ENCODE assay signal across 1 cellular context in the genomic region with DNA sequence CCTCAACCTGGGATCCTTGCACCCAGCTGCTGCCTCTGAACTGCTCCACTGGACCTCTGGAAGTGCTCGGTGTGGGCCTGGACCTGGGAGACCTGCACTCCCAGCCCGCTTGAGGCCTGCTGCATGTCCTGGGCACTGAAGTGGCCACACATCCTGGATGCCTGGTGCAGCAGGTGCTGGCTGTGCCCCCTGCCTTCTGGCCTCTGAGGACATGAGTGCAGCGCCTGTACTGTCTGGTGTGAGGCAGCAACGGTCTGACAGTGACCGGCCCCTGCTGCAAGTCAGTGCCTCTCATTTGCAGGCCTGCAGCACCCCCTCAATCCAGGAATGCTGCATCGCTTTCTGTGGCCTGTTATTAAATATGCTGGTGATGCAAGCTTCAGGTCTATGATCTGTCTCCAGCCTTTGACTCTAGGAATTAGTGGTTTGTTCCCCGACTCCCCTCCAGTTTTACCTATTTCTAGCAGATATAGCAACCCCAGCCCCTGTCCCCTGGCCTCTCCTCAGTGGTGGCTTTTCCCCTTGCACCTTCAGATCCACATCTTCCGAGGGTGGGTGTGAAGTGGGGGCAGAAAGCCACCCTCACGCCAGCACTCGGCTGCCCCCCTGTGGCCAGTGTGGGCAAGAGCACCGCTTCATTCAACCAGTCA.
TF ChIP-seq lines count a peak whose summit lies in the region.

No MANE protein-coding gene starts in this region.

TF ChIP-seq in K562, 482 proteins besides CTCF, POLR2A, EP300 and RAD21 (continued from another document and continues in another):
- TF ChIP-seq, protein P1, sequence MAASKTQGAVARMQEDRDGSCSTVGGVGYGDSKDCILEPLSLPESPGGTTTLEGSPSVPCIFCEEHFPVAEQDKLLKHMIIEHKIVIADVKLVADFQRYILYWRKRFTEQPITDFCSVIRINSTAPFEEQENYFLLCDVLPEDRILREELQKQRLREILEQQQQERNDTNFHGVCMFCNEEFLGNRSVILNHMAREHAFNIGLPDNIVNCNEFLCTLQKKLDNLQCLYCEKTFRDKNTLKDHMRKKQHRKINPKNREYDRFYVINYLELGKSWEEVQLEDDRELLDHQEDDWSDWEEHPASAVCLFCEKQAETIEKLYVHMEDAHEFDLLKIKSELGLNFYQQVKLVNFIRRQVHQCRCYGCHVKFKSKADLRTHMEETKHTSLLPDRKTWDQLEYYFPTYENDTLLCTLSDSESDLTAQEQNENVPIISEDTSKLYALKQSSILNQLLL (CRISPR knock-in tag; IDR thresholded peaks at IDR 0.05; ENCODE audit: borderline replicate concordance), result no peak
- TF ChIP-seq ZBTB7A (IDR thresholded peaks at IDR 0.05; ENCODE audit: borderline replicate concordance, control insufficient read depth, low read depth, low read length), result peak; percentile 53; the same call in 1 of the 2 replicates
- TF ChIP-seq BCOR (IDR thresholded peaks at IDR 0.05), result no peak
- TF ChIP-seq STAG1 (CRISPR knock-in tag; IDR thresholded peaks at IDR 0.05; ENCODE audit: borderline replicate concordance), result peak; percentile 85; the same call in 1 of the 2 replicates
- peak; percentile 85; the same call in 1 of the 2 replicates for TF ChIP-seq ARID2 (IDR thresholded peaks at IDR 0.05)
- TF ChIP-seq CEBPB (tag; IDR thresholded peaks at IDR 0.05), result peak; percentile 18; the same call in 1 of the 2 replicates
- TF ChIP-seq, protein P2, sequence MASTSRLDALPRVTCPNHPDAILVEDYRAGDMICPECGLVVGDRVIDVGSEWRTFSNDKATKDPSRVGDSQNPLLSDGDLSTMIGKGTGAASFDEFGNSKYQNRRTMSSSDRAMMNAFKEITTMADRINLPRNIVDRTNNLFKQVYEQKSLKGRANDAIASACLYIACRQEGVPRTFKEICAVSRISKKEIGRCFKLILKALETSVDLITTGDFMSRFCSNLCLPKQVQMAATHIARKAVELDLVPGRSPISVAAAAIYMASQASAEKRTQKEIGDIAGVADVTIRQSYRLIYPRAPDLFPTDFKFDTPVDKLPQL (IDR thresholded peaks at IDR 0.05; ENCODE audit: extremely low read depth, insufficient read length), result no peak
- TF ChIP-seq, protein P3, sequence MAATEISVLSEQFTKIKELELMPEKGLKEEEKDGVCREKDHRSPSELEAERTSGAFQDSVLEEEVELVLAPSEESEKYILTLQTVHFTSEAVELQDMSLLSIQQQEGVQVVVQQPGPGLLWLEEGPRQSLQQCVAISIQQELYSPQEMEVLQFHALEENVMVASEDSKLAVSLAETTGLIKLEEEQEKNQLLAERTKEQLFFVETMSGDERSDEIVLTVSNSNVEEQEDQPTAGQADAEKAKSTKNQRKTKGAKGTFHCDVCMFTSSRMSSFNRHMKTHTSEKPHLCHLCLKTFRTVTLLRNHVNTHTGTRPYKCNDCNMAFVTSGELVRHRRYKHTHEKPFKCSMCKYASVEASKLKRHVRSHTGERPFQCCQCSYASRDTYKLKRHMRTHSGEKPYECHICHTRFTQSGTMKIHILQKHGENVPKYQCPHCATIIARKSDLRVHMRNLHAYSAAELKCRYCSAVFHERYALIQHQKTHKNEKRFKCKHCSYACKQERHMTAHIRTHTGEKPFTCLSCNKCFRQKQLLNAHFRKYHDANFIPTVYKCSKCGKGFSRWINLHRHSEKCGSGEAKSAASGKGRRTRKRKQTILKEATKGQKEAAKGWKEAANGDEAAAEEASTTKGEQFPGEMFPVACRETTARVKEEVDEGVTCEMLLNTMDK (IDR thresholded peaks at IDR 0.05; ENCODE audit: borderline replicate concordance, insufficient read depth, low read depth, low read length, poor library complexity, severe bottlenecking), result peak; percentile 50
- no peak for TF ChIP-seq GTF2F1 (IDR thresholded peaks at IDR 0.05; ENCODE audit: low read depth, low read length)
- no peak for TF ChIP-seq GABPB2 (CRISPR knock-in tag; conservative IDR thresholded peaks at IDR 0.05)
- no peak for TF ChIP-seq LCOR (CRISPR knock-in tag; IDR thresholded peaks at IDR 0.05)
- TF ChIP-seq ATF7 (IDR thresholded peaks at IDR 0.05), result peak; percentile 19; the same call in 1 of the 2 replicates
- no peak for TF ChIP-seq ZNF212 (CRISPR knock-in tag; IDR thresholded peaks at IDR 0.05)
- peak; percentile 13 for TF ChIP-seq HNRNPLL (IDR thresholded peaks at IDR 0.05; ENCODE audit: low read depth, low read length, poor library complexity, severe bottlenecking)
- TF ChIP-seq, protein P4, sequence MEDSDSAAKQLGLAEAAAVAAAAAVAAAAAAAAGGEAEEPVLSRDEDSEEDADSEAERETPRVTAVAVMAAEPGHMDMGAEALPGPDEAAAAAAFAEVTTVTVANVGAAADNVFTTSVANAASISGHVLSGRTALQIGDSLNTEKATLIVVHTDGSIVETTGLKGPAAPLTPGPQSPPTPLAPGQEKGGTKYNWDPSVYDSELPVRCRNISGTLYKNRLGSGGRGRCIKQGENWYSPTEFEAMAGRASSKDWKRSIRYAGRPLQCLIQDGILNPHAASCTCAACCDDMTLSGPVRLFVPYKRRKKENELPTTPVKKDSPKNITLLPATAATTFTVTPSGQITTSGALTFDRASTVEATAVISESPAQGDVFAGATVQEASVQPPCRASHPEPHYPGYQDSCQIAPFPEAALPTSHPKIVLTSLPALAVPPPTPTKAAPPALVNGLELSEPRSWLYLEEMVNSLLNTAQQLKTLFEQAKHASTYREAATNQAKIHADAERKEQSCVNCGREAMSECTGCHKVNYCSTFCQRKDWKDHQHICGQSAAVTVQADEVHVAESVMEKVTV (CRISPR knock-in tag; IDR thresholded peaks at IDR 0.05), result peak; percentile 82
- TF ChIP-seq SP1 (CRISPR knock-in tag; IDR thresholded peaks at IDR 0.05), result 0 out of 2 replicates have a peak, but pooled peaks have one; percentile 41
- TF ChIP-seq CBX1 (IDR thresholded peaks at IDR 0.05; ENCODE audit: low read depth), result no peak
- no peak for TF ChIP-seq HCFC1 (IDR thresholded peaks at IDR 0.05; ENCODE audit: low read depth, low read length)
- TF ChIP-seq, protein P5, sequence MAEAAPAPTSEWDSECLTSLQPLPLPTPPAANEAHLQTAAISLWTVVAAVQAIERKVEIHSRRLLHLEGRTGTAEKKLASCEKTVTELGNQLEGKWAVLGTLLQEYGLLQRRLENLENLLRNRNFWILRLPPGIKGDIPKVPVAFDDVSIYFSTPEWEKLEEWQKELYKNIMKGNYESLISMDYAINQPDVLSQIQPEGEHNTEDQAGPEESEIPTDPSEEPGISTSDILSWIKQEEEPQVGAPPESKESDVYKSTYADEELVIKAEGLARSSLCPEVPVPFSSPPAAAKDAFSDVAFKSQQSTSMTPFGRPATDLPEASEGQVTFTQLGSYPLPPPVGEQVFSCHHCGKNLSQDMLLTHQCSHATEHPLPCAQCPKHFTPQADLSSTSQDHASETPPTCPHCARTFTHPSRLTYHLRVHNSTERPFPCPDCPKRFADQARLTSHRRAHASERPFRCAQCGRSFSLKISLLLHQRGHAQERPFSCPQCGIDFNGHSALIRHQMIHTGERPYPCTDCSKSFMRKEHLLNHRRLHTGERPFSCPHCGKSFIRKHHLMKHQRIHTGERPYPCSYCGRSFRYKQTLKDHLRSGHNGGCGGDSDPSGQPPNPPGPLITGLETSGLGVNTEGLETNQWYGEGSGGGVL (CRISPR knock-in tag; IDR thresholded peaks at IDR 0.05), result no peak
- TF ChIP-seq, protein P6, sequence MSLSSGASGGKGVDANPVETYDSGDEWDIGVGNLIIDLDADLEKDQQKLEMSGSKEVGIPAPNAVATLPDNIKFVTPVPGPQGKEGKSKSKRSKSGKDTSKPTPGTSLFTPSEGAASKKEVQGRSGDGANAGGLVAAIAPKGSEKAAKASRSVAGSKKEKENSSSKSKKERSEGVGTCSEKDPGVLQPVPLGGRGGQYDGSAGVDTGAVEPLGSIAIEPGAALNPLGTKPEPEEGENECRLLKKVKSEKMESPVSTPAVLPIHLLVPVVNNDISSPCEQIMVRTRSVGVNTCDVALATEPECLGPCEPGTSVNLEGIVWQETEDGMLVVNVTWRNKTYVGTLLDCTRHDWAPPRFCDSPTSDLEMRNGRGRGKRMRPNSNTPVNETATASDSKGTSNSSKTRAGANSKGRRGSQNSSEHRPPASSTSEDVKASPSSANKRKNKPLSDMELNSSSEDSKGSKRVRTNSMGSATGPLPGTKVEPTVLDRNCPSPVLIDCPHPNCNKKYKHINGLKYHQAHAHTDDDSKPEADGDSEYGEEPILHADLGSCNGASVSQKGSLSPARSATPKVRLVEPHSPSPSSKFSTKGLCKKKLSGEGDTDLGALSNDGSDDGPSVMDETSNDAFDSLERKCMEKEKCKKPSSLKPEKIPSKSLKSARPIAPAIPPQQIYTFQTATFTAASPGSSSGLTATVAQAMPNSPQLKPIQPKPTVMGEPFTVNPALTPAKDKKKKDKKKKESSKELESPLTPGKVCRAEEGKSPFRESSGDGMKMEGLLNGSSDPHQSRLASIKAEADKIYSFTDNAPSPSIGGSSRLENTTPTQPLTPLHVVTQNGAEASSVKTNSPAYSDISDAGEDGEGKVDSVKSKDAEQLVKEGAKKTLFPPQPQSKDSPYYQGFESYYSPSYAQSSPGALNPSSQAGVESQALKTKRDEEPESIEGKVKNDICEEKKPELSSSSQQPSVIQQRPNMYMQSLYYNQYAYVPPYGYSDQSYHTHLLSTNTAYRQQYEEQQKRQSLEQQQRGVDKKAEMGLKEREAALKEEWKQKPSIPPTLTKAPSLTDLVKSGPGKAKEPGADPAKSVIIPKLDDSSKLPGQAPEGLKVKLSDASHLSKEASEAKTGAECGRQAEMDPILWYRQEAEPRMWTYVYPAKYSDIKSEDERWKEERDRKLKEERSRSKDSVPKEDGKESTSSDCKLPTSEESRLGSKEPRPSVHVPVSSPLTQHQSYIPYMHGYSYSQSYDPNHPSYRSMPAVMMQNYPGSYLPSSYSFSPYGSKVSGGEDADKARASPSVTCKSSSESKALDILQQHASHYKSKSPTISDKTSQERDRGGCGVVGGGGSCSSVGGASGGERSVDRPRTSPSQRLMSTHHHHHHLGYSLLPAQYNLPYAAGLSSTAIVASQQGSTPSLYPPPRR (CRISPR knock-in tag; IDR thresholded peaks at IDR 0.05; ENCODE audit: borderline replicate concordance), result no peak
- TF ChIP-seq FOXM1 (IDR thresholded peaks at IDR 0.05; ENCODE audit: low read depth), result no peak
- TF ChIP-seq FOXM1 (CRISPR knock-in tag; IDR thresholded peaks at IDR 0.05; ENCODE audit: low read depth), result no peak
- no peak for TF ChIP-seq ZNF431 (CRISPR knock-in tag; IDR thresholded peaks at IDR 0.05)
- no peak for TF ChIP-seq TAF9B (IDR thresholded peaks at IDR 0.05; ENCODE audit: partially characterized antibody)
- no peak for TF ChIP-seq PURB (CRISPR knock-in tag; IDR thresholded peaks at IDR 0.05; ENCODE audit: low read depth)
- no peak for TF ChIP-seq RBM17 (IDR thresholded peaks at IDR 0.05; ENCODE audit: borderline replicate concordance, low read depth, low read length)
- no peak for TF ChIP-seq ZNF23 (CRISPR knock-in tag; IDR thresholded peaks at IDR 0.05)
- TF ChIP-seq, protein P7, sequence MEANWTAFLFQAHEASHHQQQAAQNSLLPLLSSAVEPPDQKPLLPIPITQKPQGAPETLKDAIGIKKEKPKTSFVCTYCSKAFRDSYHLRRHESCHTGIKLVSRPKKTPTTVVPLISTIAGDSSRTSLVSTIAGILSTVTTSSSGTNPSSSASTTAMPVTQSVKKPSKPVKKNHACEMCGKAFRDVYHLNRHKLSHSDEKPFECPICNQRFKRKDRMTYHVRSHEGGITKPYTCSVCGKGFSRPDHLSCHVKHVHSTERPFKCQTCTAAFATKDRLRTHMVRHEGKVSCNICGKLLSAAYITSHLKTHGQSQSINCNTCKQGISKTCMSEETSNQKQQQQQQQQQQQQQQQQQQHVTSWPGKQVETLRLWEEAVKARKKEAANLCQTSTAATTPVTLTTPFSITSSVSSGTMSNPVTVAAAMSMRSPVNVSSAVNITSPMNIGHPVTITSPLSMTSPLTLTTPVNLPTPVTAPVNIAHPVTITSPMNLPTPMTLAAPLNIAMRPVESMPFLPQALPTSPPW (CRISPR knock-in tag; IDR thresholded peaks at IDR 0.05), result peak; percentile 68
- peak; percentile 94 for TF ChIP-seq SMC3 (conservative IDR thresholded peaks at IDR 0.05; ENCODE audit: insufficient read depth, low read depth, low read length)
- TF ChIP-seq BMI1 (IDR thresholded peaks at IDR 0.05; ENCODE audit: low read length), result no peak
- TF ChIP-seq CREM (IDR thresholded peaks at IDR 0.05; ENCODE audit: low read depth), result peak; percentile 28; the same call in 1 of the 2 replicates
- TF ChIP-seq, protein P8, sequence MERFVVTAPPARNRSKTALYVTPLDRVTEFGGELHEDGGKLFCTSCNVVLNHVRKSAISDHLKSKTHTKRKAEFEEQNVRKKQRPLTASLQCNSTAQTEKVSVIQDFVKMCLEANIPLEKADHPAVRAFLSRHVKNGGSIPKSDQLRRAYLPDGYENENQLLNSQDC (CRISPR knock-in tag; IDR thresholded peaks at IDR 0.05), result no peak
